ENCODE assay signal across 8 cellular contexts in genomic region chr6:53484409-53485280, GRCh38.
DNase-seq lines count a peak whose midpoint lies in the region; ATAC-seq and TF ChIP-seq lines count a peak whose summit lies in the region.

No MANE protein-coding gene starts in this region.

- no peaks in the 10 kb centered on the region for H3K36me3 ChIP-seq in mesendoderm (ENCODE audit: control insufficient read depth, insufficient read depth, low read length)

- H3K9ac ChIP-seq in H9 (ENCODE audit: extremely low read depth, insufficient read length, low read length) = no peak overlapping the region
- no peak overlapping the region for H3K9ac ChIP-seq in mesendoderm (ENCODE audit: low read length)

- no peak overlapping the region for H3K4me3 Mint-ChIP-seq in H9

- no peak overlapping the region for H3K56ac ChIP-seq in H9 (ENCODE audit: insufficient read length, low read depth, low read length)
- no peak overlapping the region for H3K56ac ChIP-seq in mesendoderm (ENCODE audit: low read length)

- no peaks in the 10 kb centered on the region for H4K20me1 ChIP-seq in H9 (ENCODE audit: control insufficient read depth, insufficient read depth, insufficient read length)

- no peaks in the 10 kb centered on the region for H3K9me3 ChIP-seq in H9 (ENCODE audit: control insufficient read depth, low read depth, low read length)

- H2BK12ac ChIP-seq in H9 (ENCODE audit: insufficient read length, low read depth, low read length) = no peak overlapping the region

- H3K36me3 Mint-ChIP-seq in H9 (ENCODE audit: insufficient read depth in 1 of 3, low read depth in 3 of 3) = no peaks in the 10 kb centered on the region; a peak in 1 of 7 replicates

- H4K5ac ChIP-seq in H9 (ENCODE audit: insufficient read length, low read depth, low read length) = no peak overlapping the region
- H4K5ac ChIP-seq in mesendoderm (ENCODE audit: low read length) = no peak overlapping the region

- H2BK120ac ChIP-seq in H9 (ENCODE audit: low read depth, low read length, poor library complexity, severe bottlenecking) (no peak overlapping the region), mesendoderm (ENCODE audit: low read depth, low read length) (no peak overlapping the region)

- H3K27me3 Mint-ChIP-seq in H9 (ENCODE audit: low read depth) = peaks cover 6% of the 10 kb centered on the region

- no peak overlapping the region for H3K23ac ChIP-seq in H9 (ENCODE audit: insufficient read length, low read depth, low read length)
- no peak overlapping the region for H3K23ac ChIP-seq in mesendoderm (ENCODE audit: low read length)

- H3K4me1 Mint-ChIP-seq in H9 = peaks cover 0 to 3% of the 10 kb centered on the region in 2 experiments; a peak in 1 of 4 replicates

- H3K18ac ChIP-seq in H9 (ENCODE audit: insufficient read length, low read depth, low read length) (no peak overlapping the region), mesendoderm (ENCODE audit: low read length) (no peak overlapping the region)

- H3K27ac ChIP-seq in H9 (ENCODE audit: insufficient read length, low read depth, low read length) (no peak overlapping the region), dorsolateral prefrontal cortex (peak overlapping the region; percentile 16 to 95 (median 82)), mesendoderm (ENCODE audit: low read depth, low read length) (no peak overlapping the region)

- H3K4ac ChIP-seq in H9 (ENCODE audit: low read depth, low read length) = no peak overlapping the region
- no peak overlapping the region for H3K4ac ChIP-seq in mesendoderm (ENCODE audit: low read depth, low read length)

- H2BK15ac ChIP-seq in H9 (ENCODE audit: low read depth, low read length) (no peak overlapping the region), mesendoderm (replicated peaks; ENCODE audit: low read depth) (no peak overlapping the region)

- intact Hi-C loops in dorsolateral prefrontal cortex (cut with DNase I) = loop anchor here (1.0 to 5.0 kb wide), 8 partner anchors 42 to 380 kb away; no protein-coding TSS in a partner anchor

- H3K79me1 ChIP-seq in H9 (ENCODE audit: insufficient read depth, low read depth, low read length, poor library complexity, severe bottlenecking) (no peaks in the 10 kb centered on the region), mesendoderm (ENCODE audit: low read length) (no peaks in the 10 kb centered on the region)

- peaks cover 0 to 4% of the 10 kb centered on the region in 2 experiments; a peak in 3 of 5 replicates for H3K9me3 Mint-ChIP-seq in H9

- no peaks in the 10 kb centered on the region for H3K79me2 ChIP-seq in H9 (ENCODE audit: insufficient read depth, low read length)
- H3K79me2 ChIP-seq in mesendoderm (ENCODE audit: control insufficient read depth, insufficient read depth, low read length) = no peaks in the 10 kb centered on the region

- H3K4me1 ChIP-seq in H9 (ENCODE audit: insufficient read depth, low read length) (no peaks in the 10 kb centered on the region), mesendoderm (ENCODE audit: control insufficient read depth, low read depth, low read length) (no peaks in the 10 kb centered on the region)

- no peak overlapping the region for H2BK20ac ChIP-seq in H9 (ENCODE audit: low read depth, low read length, poor library complexity, severe bottlenecking)

- no peak overlapping the region for H4K8ac ChIP-seq in H9 (replicated peaks; ENCODE audit: insufficient read length, low read depth, low read length)
- no peak overlapping the region for H4K8ac ChIP-seq in mesendoderm (ENCODE audit: low read depth, low read length)

- H2AFZ ChIP-seq in H9 (ENCODE audit: low read length) = no peak overlapping the region

- H3T11ph ChIP-seq in H9 (ENCODE audit: low read length) = no peak overlapping the region

- peak; percentile 96 for TF ChIP-seq CTCF in H9 (conservative IDR thresholded peaks at IDR 0.05)
- TF ChIP-seq CTCF in dorsolateral prefrontal cortex (IDR thresholded peaks at IDR 0.05 in 54 of 56, conservative IDR thresholded peaks at IDR 0.05 in 2 of 56; ENCODE audit: low read depth in 1 of 56, partially characterized antibody in 56 of 56) = peak; percentile 89 to 100 (median 98)

- H2BK5ac ChIP-seq in H9 (ENCODE audit: insufficient read length, low read length) = no peak overlapping the region
- H2BK5ac ChIP-seq in mesendoderm (ENCODE audit: low read length) = no peak overlapping the region

- H3K4me3 ChIP-seq in dorsolateral prefrontal cortex (peak overlapping the region in 44 of 59 donors; percentile 1 to 59 (median 34)), mesendoderm (ENCODE audit: low read length) (no peak overlapping the region)

- H3K23me2 ChIP-seq in H9 (ENCODE audit: insufficient read length, low read depth, low read length, poor library complexity, severe bottlenecking) = no peaks in the 10 kb centered on the region

- H3K27me3 ChIP-seq in H9 (ENCODE audit: insufficient read depth, low read length) = no peaks in the 10 kb centered on the region
- no peaks in the 10 kb centered on the region for H3K27me3 ChIP-seq in dorsolateral prefrontal cortex
- no peaks in the 10 kb centered on the region for H3K27me3 ChIP-seq in mesendoderm (ENCODE audit: insufficient read depth, low read length, poor library complexity)

- DNase-seq in AG20443 (ENCODE audit: low spot score) (peak; percentile 41), H9 (peak; percentile 38), NCI-H510A treated with DMSO at 0.1 percent for 48 hours (lab: John Stamatoyannopoulos, UW) (peak; percentile 97), dorsolateral prefrontal cortex (peak in 6 of 10 donors; percentile 50 to 89 (median 66)), mesendoderm (peak; percentile 62)
- DNase-seq in activated CD4-positive, alpha-beta T cell treated with anti-CD3 and anti-CD28 coated beads for 48 hours = peak; percentile 83
- peak; percentile 43 for DNase-seq in stimulated activated CD8-positive, alpha-beta memory T cell treated with anti-CD3 and anti-CD28 coated beads, Interleukin-4, amount 100 ng/mL, for 24 hours (ENCODE audit: low read depth)

- no peak overlapping the region for H3K4me2 ChIP-seq in H9 (ENCODE audit: insufficient read depth, insufficient read length, low read length)
- H3K4me2 ChIP-seq in mesendoderm (ENCODE audit: low read length) = no peak overlapping the region

- H2AK5ac ChIP-seq in H9 (ENCODE audit: insufficient read length, low read length) = no peak overlapping the region
- no peak overlapping the region for H2AK5ac ChIP-seq in mesendoderm (ENCODE audit: low read length)

- ATAC-seq in HG03565 (IDR thresholded peaks at IDR 0.05; ENCODE audit: unreplicated experiment) = no peak

- WGBS in H9 (ENCODE audit: extremely low coverage, insufficient read length, low lambda C conversion rate) = no CpG with 5 or more reads among the region's 10 CpGs
- WGBS in mesendoderm (ENCODE audit: extremely low coverage, insufficient coverage, low lambda C conversion rate) = no CpG with 5 or more reads among the region's 10 CpGs

- no peak overlapping the region for H3K14ac ChIP-seq in H9 (ENCODE audit: insufficient read depth, low read length)

- H3K27ac Mint-ChIP-seq in H9 = no peak overlapping the region; a peak in 1 of 7 replicates

- no peak overlapping the region for H4K91ac ChIP-seq in H9 (ENCODE audit: insufficient read length, low read depth, low read length)

Comparison
In these comparisons a context has a peak if more than half of its experiments do, and no peak if none do; other contexts are left out.
1. DNase-seq: peak in every context shown above with its lines; median percentile 97 in NCI-H510A treated with DMSO at 0.1 percent for 48 hours; 83 in activated CD4-positive, alpha-beta T cell treated with anti-CD3 and anti-CD28 coated beads for 48 hours; 66 in dorsolateral prefrontal cortex; 62 in mesendoderm; 43 in stimulated activated CD8-positive, alpha-beta memory T cell treated with anti-CD3 and anti-CD28 coated beads, Interleukin-4, amount 100 ng/mL, for 24 hours; 41 in AG20443; 38 in H9.
2. H3K27ac ChIP-seq: peak in dorsolateral prefrontal cortex (59 of 59); none in H9 (single experiment) and mesendoderm (single experiment).